8 cellular contexts compared by ENCODE assay signal in genomic region chr21:31873696-31874599, GRCh38. TPM values are rescaled to one million over a fixed set of nuclear protein-coding genes. Genes with fewer than 3 reads are reported as not detected.
DNase-seq lines count a peak whose midpoint lies in the region; ATAC-seq and TF ChIP-seq lines count a peak whose summit lies in the region.

No MANE protein-coding gene starts in this region.

- peak overlapping the region; percentile 21 for H3K4me3 Mint-ChIP-seq in activated T-helper 2 cell treated with anti-CD3 and anti-CD28 coated beads, Interferon-gamma antibody, Interleukin-2, Interleukin-4, amounts not matched to agents 10 μg/mL and 5 μg/mL and 100 μg/mL, durations not matched to agents 14 hours and 24 hours and 36 hours (ENCODE audit: low read depth)

- DNase-seq in DMS 273 (lab: John Stamatoyannopoulos, UW; ENCODE audit: unreplicated experiment) (peak; percentile 87), DMS 273 treated with DMSO at 0.1 percent for 48 hours (lab: John Stamatoyannopoulos, UW) (no peak), NCI-H2227 (lab: John Stamatoyannopoulos, UW; ENCODE audit: unreplicated experiment) (peak; percentile 81), left ventricle myocardium superior (peak; percentile 65), gastrocnemius medialis (no peak), midbrain (lab: John Stamatoyannopoulos, UW) (no peak)
- peak; percentile 17 for DNase-seq in activated T-helper 2 cell treated with anti-CD3 and anti-CD28 coated beads, Interferon-gamma antibody, Interleukin-2, Interleukin-4, amounts not matched to agents 10 μg/mL and 5 μg/mL and 100 μg/mL, durations not matched to agents 14 hours and 24 hours and 36 hours (ENCODE audit: low spot score)

- H3K4me1 ChIP-seq in gastrocnemius medialis, result peaks cover 8 to 21% of the 10 kb centered on the region in 2 donors

- ATAC-seq in left ventricle myocardium superior (peak; percentile 57), gastrocnemius medialis (peak in 1 of 2 donors; percentile 24), HG03521 (IDR thresholded peaks at IDR 0.05; ENCODE audit: unreplicated experiment) (no peak)

- peak overlapping the region; percentile 50 to 73 (median 58) for H3K4me3 ChIP-seq in gastrocnemius medialis

- in situ Hi-C loops in gastrocnemius medialis (cut with MboI; ENCODE audit: low sequenced_read_pairs in 4 of 4), result no loop called here

- H3K36me3 Mint-ChIP-seq in activated T-helper 2 cell treated with anti-CD3 and anti-CD28 coated beads, Interferon-gamma antibody, Interleukin-2, Interleukin-4, amounts not matched to agents 10 μg/mL and 5 μg/mL and 100 μg/mL, durations not matched to agents 14 hours and 24 hours and 36 hours (ENCODE audit: low read depth), result no peaks in the 10 kb centered on the region

- no peak overlapping the region for H3K27ac ChIP-seq in gastrocnemius medialis

- intact Hi-C loops in activated T-helper 2 cell treated with anti-CD3 and anti-CD28 coated beads, Interferon-gamma antibody, Interleukin-2, Interleukin-4, amounts not matched to agents 10 μg/mL and 5 μg/mL and 100 μg/mL, durations not matched to agents 14 hours and 24 hours and 36 hours (cut with micrococcal nuclease), result loop anchor here (2.0 kb wide), 1 partner anchor 385 kb away; no protein-coding TSS in a partner anchor
- intact Hi-C loops in left ventricle myocardium superior (cut with micrococcal nuclease) (no loop called here), gastrocnemius medialis (cut with DNase I; ENCODE audit: low total_unique reads) (loop anchor here (5.0 kb wide), 1 partner anchor 142 kb away; the partner anchor contains the start of gene SCAF4)

- H3K9me3 Mint-ChIP-seq in activated T-helper 2 cell treated with anti-CD3 and anti-CD28 coated beads, Interferon-gamma antibody, Interleukin-2, Interleukin-4, amounts not matched to agents 10 μg/mL and 5 μg/mL and 100 μg/mL, durations not matched to agents 14 hours and 24 hours and 36 hours, result no peaks in the 10 kb centered on the region

- H3K36me3 ChIP-seq in gastrocnemius medialis, result no peaks in the 10 kb centered on the region

- H3K9me3 ChIP-seq in gastrocnemius medialis, result no peaks in the 10 kb centered on the region

- peak in 3 of 5 experiments; percentile 43 to 52 (median 47) for TF ChIP-seq CTCF in gastrocnemius medialis (IDR thresholded peaks at IDR 0.05 in 4 of 5, conservative IDR thresholded peaks at IDR 0.05 in 1 of 5)

- H3K27me3 Mint-ChIP-seq in activated T-helper 2 cell treated with anti-CD3 and anti-CD28 coated beads, Interferon-gamma antibody, Interleukin-2, Interleukin-4, amounts not matched to agents 10 μg/mL and 5 μg/mL and 100 μg/mL, durations not matched to agents 14 hours and 24 hours and 36 hours (ENCODE audit: low read depth), result peaks cover 53% of the 10 kb centered on the region

- peaks cover 5% of the 10 kb centered on the region for H3K4me1 Mint-ChIP-seq in activated T-helper 2 cell treated with anti-CD3 and anti-CD28 coated beads, Interferon-gamma antibody, Interleukin-2, Interleukin-4, amounts not matched to agents 10 μg/mL and 5 μg/mL and 100 μg/mL, durations not matched to agents 14 hours and 24 hours and 36 hours (ENCODE audit: low read depth)

- peaks cover 35 to 42% (median 40%) of the 10 kb centered on the region in 3 donors for H3K27me3 ChIP-seq in gastrocnemius medialis

- TF ChIP-seq POLR2A in gastrocnemius medialis (IDR thresholded peaks at IDR 0.05), result no peak

- H3K27ac Mint-ChIP-seq in activated T-helper 2 cell treated with anti-CD3 and anti-CD28 coated beads, Interferon-gamma antibody, Interleukin-2, Interleukin-4, amounts not matched to agents 10 μg/mL and 5 μg/mL and 100 μg/mL, durations not matched to agents 14 hours and 24 hours and 36 hours, result no peak overlapping the region

RNA-seq across cellular contexts. Expression of gene HUNK, which starts 1.1 kb away (rescaled TPM):
- total RNA-seq in activated T-helper 2 cell treated with anti-CD3 and anti-CD28 coated beads, Interferon-gamma antibody, Interleukin-2, Interleukin-4, amounts not matched to agents 10 μg/mL and 5 μg/mL and 100 μg/mL, durations not matched to agents 14 hours and 24 hours and 36 hours, result 0.43 and 0.55 TPM in 2 replicates
- total RNA-seq in left ventricle myocardium superior, result 0.40 TPM
- total RNA-seq in gastrocnemius medialis, result under 1 TPM in 1 of 4 donors, not detected in 3; 0.13 TPM

Comparison
In these comparisons a context has a peak if more than half of its experiments do, and no peak if none do; other contexts are left out.
1. DNase-seq: peak in DMS 273 (single experiment), NCI-H2227 (single experiment), activated T-helper 2 cell treated with anti-CD3 and anti-CD28 coated beads, Interferon-gamma antibody, Interleukin-2, Interleukin-4, amounts not matched to agents 10 μg/mL and 5 μg/mL and 100 μg/mL, durations not matched to agents 14 hours and 24 hours and 36 hours (single experiment) and left ventricle myocardium superior (single experiment); none in DMS 273 treated with DMSO at 0.1 percent for 48 hours (single experiment), gastrocnemius medialis (0 of 2) and midbrain (single experiment).